8 cellular contexts compared by ENCODE assay signal in the genomic region with DNA sequence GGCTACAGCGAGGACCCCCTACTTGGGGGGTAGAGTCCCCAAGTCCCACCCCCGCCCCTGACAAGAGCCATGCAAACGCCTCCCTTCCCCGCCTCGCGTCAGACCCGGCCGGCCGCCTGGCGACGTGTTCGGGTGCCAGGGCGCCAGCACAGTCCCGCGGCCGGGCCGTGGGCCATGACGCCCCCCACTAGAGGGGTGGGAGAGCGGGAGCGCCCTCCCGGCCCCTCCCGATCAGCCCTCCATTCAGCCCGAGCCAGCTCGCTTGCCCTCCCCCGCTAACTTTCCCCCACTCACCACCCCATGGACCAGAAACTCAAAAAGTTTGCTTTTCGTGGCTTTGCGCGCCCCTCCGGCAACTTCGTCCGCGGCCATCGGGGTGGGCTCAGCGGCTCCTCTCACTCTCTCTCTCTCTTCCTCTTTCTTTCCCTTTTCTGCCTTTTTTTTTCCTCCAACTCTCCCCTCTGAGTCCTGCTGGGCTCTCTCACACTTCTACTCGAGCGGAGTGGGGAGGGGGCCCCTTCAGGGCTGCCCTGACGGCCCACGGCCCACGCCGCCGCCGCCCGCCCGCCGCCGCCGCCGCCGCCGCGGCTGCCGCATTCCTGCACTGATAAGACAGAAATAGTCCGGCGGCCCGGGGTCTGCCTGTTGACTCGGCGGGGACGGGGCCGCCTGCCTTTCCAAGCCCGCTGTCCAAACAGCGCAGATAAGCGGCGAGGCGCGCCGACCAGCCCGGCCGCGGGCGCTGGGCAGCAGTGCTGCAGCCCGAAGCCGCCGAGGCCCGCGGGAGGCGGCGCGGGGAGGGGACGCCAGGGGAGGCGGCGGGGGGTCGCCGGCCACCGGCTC. TPM values are rescaled to one million over a fixed set of nuclear protein-coding genes. Genes with fewer than 3 reads are reported as not detected.
DNase-seq lines count a peak whose midpoint lies in the region; ATAC-seq and TF ChIP-seq lines count a peak whose summit lies in the region.

A gene (minus strand): TSS at position 504 of the 843 bp plus-strand sequence. CDS start 132 bp downstream, at position 372.

- H3K9me3 Mint-ChIP-seq in CD8-positive, alpha-beta memory T cell, result no peaks in the 10 kb centered on the region
- no peaks in the 10 kb centered on the region for H3K9me3 Mint-ChIP-seq in activated T-cell treated with anti-CD3 and anti-CD28 coated beads, Interleukin-2, amount 50 U/mL, for 4 hours

- peaks cover 35% of the 10 kb centered on the region for H3K27me3 ChIP-seq in CD8-positive, alpha-beta memory T cell (ENCODE audit: insufficient read depth, low read length, poor library complexity, severe bottlenecking)
- H3K27me3 ChIP-seq in Karpas-422 (ENCODE audit: low read length) (no peaks in the 10 kb centered on the region), muscle layer of duodenum (ENCODE audit: low read depth, low read length) (peaks cover 22% of the 10 kb centered on the region), upper lobe of left lung (peaks cover 0 to 13% (median 6%) of the 10 kb centered on the region in 4 donors)

- H3K9ac ChIP-seq in Karpas-422 (ENCODE audit: low read length), result peak within 1 kb of the TSS; percentile 4; the same call in 1 of the 2 replicates

- H3K36me3 Mint-ChIP-seq in CD8-positive, alpha-beta memory T cell, result no peaks in the 10 kb centered on the region
- H3K36me3 Mint-ChIP-seq in activated T-cell treated with anti-CD3 and anti-CD28 coated beads, Interleukin-2, amount 50 U/mL, for 4 hours (ENCODE audit: insufficient read depth), result no peaks in the 10 kb centered on the region

- ATAC-seq in activated T-cell treated with anti-CD3 and anti-CD28 coated beads, Interleukin-2, amount 50 U/mL, for 4 hours, result peak; percentile 32 to 33
- ATAC-seq in upper lobe of left lung (ENCODE audit: low FRiP score in 2 of 2) (peak in 1 of 2 donors; percentile 68), HG03460 (IDR thresholded peaks at IDR 0.05; ENCODE audit: unreplicated experiment) (no peak)

- H4K20me1 ChIP-seq in Karpas-422 (ENCODE audit: insufficient read depth, low read depth, low read length), result no peaks in the 10 kb centered on the region; the same call in 1 of the 2 replicates

- no peaks in the 10 kb centered on the region for H3K36me3 ChIP-seq in CD8-positive, alpha-beta memory T cell (ENCODE audit: insufficient read depth, low read length)
- H3K36me3 ChIP-seq in Karpas-422 (ENCODE audit: insufficient read depth, low read length) (no peaks in the 10 kb centered on the region), muscle layer of duodenum (ENCODE audit: control insufficient read depth in 1 of 2, insufficient read depth in 2 of 2, low read length in 2 of 2) (no peaks in the 10 kb centered on the region), upper lobe of left lung (no peaks in the 10 kb centered on the region)

- no peak within 1 kb of the TSS for H3K27ac ChIP-seq in CD8-positive, alpha-beta memory T cell (ENCODE audit: low read depth, low read length)
- no peak within 1 kb of the TSS for H3K27ac ChIP-seq in Karpas-422 (ENCODE audit: low read length)
- H3K27ac ChIP-seq in muscle layer of duodenum (ENCODE audit: low read length), result peak within 1 kb of the TSS; percentile 63
- H3K27ac ChIP-seq in upper lobe of left lung, result peak within 1 kb of the TSS; percentile 79 to 90 (median 84)

- H3K27me3 Mint-ChIP-seq in CD8-positive, alpha-beta memory T cell, result peaks cover 24 to 33% of the 10 kb centered on the region in 2 donors
- peaks cover 51% of the 10 kb centered on the region for H3K27me3 Mint-ChIP-seq in activated T-cell treated with anti-CD3 and anti-CD28 coated beads, Interleukin-2, amount 50 U/mL, for 4 hours (ENCODE audit: low read depth)

- H3K27ac Mint-ChIP-seq in CD8-positive, alpha-beta memory T cell, result peak within 1 kb of the TSS in 4 of 8 donors; percentile 33 to 85 (median 66)

- no peaks in the 10 kb centered on the region for H3K9me3 ChIP-seq in CD8-positive, alpha-beta memory T cell (ENCODE audit: low read length)
- H3K9me3 ChIP-seq in Karpas-422 (ENCODE audit: low read length) (no peaks in the 10 kb centered on the region), muscle layer of duodenum (ENCODE audit: control insufficient read depth in 1 of 2, low read length in 2 of 2) (no peaks in the 10 kb centered on the region), upper lobe of left lung (no peaks in the 10 kb centered on the region)

- POLR2A ChIA-PET in CD8-positive, alpha-beta memory T cell (lab: Charles Lee), result no interaction called here

- peak within 1 kb of the TSS; percentile 81 to 92 (median 84) for H3K4me3 Mint-ChIP-seq in CD8-positive, alpha-beta memory T cell
- H3K4me3 Mint-ChIP-seq in activated T-cell treated with anti-CD3 and anti-CD28 coated beads, Interleukin-2, amount 50 U/mL, for 4 hours, result peak within 1 kb of the TSS; percentile 78

- DNase-seq in CD8-positive, alpha-beta memory T cell, result peak in 3 of 5 donors; percentile 24 to 53 (median 39)
- DNase-seq in Karpas-422 (no peak), fibroblast of peridontal ligament (ENCODE audit: extremely low read depth) (peak; percentile 51), upper lobe of left lung (peak; percentile 61 to 94), Kasumi-1 (lab: John Stamatoyannopoulos, UW) (no peak)
- DNase-seq in activated T-cell treated with anti-CD3 and anti-CD28 coated beads, Interleukin-2, amount 50 U/mL, for 4 hours, result peak; percentile 40

- peaks cover 41% of the 10 kb centered on the region for H3K4me1 ChIP-seq in CD8-positive, alpha-beta memory T cell (ENCODE audit: insufficient read depth, low read length)
- H3K4me1 ChIP-seq in Karpas-422 (ENCODE audit: low read length) (peaks cover 29% of the 10 kb centered on the region), muscle layer of duodenum (ENCODE audit: control insufficient read depth in 1 of 2, insufficient read depth in 2 of 2, low read length in 2 of 2) (peaks cover 3 to 80% of the 10 kb centered on the region in 2 donors), upper lobe of left lung (peaks cover 56 to 92% (median 72%) of the 10 kb centered on the region in 4 donors)

- peak within 1 kb of the TSS; percentile 43 for H3K4me2 ChIP-seq in Karpas-422 (ENCODE audit: low read depth, low read length, poor library complexity, severe bottlenecking)

- no peaks in the 10 kb centered on the region for H3K9me2 ChIP-seq in Karpas-422 (replicated peaks; ENCODE audit: insufficient read depth, low read length)

- TF ChIP-seq POLR2A in upper lobe of left lung (IDR thresholded peaks at IDR 0.05), result no peak

- H2AFZ ChIP-seq in Karpas-422 (ENCODE audit: low read length), result peak within 1 kb of the TSS; percentile 34; the same call in 1 of the 2 replicates

- 1% methylated on average over 32 to 42 of the region's 84 CpGs for WGBS in upper lobe of left lung, 2 donors

- TF ChIP-seq EP300 in upper lobe of left lung (IDR thresholded peaks at IDR 0.05), result no peak

- peak in 1 of 6 experiments; percentile 9 for TF ChIP-seq CTCF in upper lobe of left lung (IDR thresholded peaks at IDR 0.05)

- H3K79me2 ChIP-seq in Karpas-422 (ENCODE audit: low read length), result no peaks in the 10 kb centered on the region

- CTCF ChIA-PET in CD8-positive, alpha-beta memory T cell (lab: Charles Lee), result interaction anchor here (1.0 to 1.7 kb wide), 4 partner anchors 9 to 79 kb away, joined by 3 to 7 read pairs (median 4); no protein-coding TSS in a partner anchor

- H3K4me3 ChIP-seq in CD8-positive, alpha-beta memory T cell (ENCODE audit: low read length), result peak within 1 kb of the TSS; percentile 43
- H3K4me3 ChIP-seq in Karpas-422 (ENCODE audit: low read length) (peak within 1 kb of the TSS; percentile 31; the same call in 1 of the 2 replicates), muscle layer of duodenum (ENCODE audit: low read depth in 1 of 2, low read length in 2 of 2) (peak within 1 kb of the TSS; percentile 63 to 67), upper lobe of left lung (peak within 1 kb of the TSS; percentile 39 to 69 (median 62))

- peaks cover 41 to 71% (median 46%) of the 10 kb centered on the region in 3 donors for H3K4me1 Mint-ChIP-seq in CD8-positive, alpha-beta memory T cell
- H3K4me1 Mint-ChIP-seq in activated T-cell treated with anti-CD3 and anti-CD28 coated beads, Interleukin-2, amount 50 U/mL, for 4 hours (ENCODE audit: low read depth), result peaks cover 38% of the 10 kb centered on the region

RNA-seq across cellular contexts. Expression of the gene that starts here (rescaled TPM):
- 1 to 10 TPM; 1.8 to 2.1 TPM for total RNA-seq in CD8-positive, alpha-beta memory T cell
- polyA plus RNA-seq in CD8-positive, alpha-beta memory T cell, result 5.7 TPM
- total RNA-seq in Karpas-422 (2014; rRNA removed; shearing (Covaris generic); ENCODE audit: low replicate concordance), result 3.2 and 8.7 TPM in 2 replicates
- total RNA-seq in activated T-cell treated with anti-CD3 and anti-CD28 coated beads, Interleukin-2, amount 50 U/mL, for 4 hours, result 1 to 10 TPM; 1.7 to 2.5 (median 2.0) TPM
- 10 to 100 TPM; 32.8 to 63.9 (median 40.8) TPM for total RNA-seq in upper lobe of left lung

Comparison
In these comparisons a context has a peak if more than half of its experiments do, and no peak if none do; other contexts are left out.
1. DNase-seq: peak in CD8-positive, alpha-beta memory T cell (3 of 5), activated T-cell treated with anti-CD3 and anti-CD28 coated beads, Interleukin-2, amount 50 U/mL, for 4 hours (single experiment), fibroblast of peridontal ligament (single experiment) and upper lobe of left lung (2 of 2); none in Karpas-422 (single experiment) and Kasumi-1 (0 of 2).
2. H3K27ac ChIP-seq: peak in muscle layer of duodenum (single experiment) and upper lobe of left lung (4 of 4); none in CD8-positive, alpha-beta memory T cell (single experiment) and Karpas-422 (single experiment).
3. Peak in every context shown above with its lines, with median percentiles within 50 percentile points of each other: H3K4me3 ChIP-seq.